In the genomic region with DNA sequence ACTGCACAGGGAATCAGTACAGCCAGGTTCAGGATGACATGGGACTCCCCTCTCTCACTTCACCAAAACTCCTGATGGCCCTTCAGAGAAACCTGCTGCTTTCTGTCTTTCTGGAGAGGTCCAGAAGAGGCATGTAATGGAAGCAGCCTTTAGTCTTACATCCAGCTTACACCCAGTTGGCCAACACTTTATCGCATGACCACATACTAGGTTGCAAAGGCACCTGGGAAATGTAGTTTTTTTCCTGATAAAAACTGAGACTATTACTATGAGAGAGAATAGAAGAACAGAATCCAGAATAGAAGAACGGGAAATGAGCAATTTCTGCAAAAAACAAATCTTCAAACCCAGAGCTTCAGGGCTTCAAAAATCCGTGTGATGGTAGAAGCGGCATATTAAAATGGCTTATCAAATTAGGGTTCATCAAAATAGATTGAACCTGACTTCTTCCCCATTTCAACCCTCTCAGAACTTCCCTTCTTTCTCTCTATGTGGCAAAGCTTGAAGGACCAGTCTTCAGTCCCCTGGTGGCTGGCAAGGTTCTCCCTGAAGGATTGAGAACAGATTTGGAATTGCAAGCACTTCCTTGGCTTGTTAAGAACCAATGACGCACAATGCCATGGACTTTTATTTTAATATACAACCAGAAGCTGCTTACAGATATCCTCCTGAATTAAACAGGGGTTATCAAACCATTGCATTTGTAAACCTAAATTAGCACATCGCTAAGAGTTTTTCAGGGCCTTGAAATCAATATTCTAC, we compare ENCODE assay signal across 20 cellular contexts. TPM values are rescaled to one million over a fixed set of nuclear protein-coding genes. Genes with fewer than 3 reads are reported as not detected.
DNase-seq lines count a peak whose midpoint lies in the region; ATAC-seq, FAIRE-seq and TF ChIP-seq lines count a peak whose summit lies in the region.
"Had no signal": no experiment of that assay in that cellular context is flagged by ENCODE, and none has a peak within 500 bp of the region (broad histone marks: within the 10 kb centered on the region; RNA-seq: fewer than 3 reads in every experiment).

No MANE protein-coding gene starts in this region.

- no peak overlapping the region for H3K27ac ChIP-seq in Karpas-422 (ENCODE audit: low read length)
- H3K27ac ChIP-seq in GM12878 (ENCODE audit: control insufficient read depth, insufficient read depth): no peak overlapping the region
- H3K27ac ChIP-seq in gastrocnemius medialis: no peak overlapping the region
- H3K27ac ChIP-seq: 22Rv1, brain microvascular endothelial cell, KMS-11 had no signal

- no peak for TF ChIP-seq EP300 in GM12878 (IDR thresholded peaks at IDR 0.05; ENCODE audit: borderline replicate concordance in 1 of 2, control insufficient read depth in 1 of 2, low read depth in 2 of 2, low read length in 2 of 2)

- ATAC-seq in GM12878 (0 out of 3 replicates have a peak, but pooled peaks have one; percentile 30), GM18907 (IDR thresholded peaks at IDR 0.05; ENCODE audit: unreplicated experiment) (no peak), gastrocnemius medialis (no peak)
- ATAC-seq: activated CD4-positive, alpha-beta T cell treated with anti-CD3 and anti-CD28 coated beads for 36 hours had no signal

- no peaks in the 10 kb centered on the region for H3K79me2 ChIP-seq in Karpas-422 (ENCODE audit: low read length)
- no peaks in the 10 kb centered on the region for H3K79me2 ChIP-seq in GM12878 (ENCODE audit: control insufficient read depth, insufficient read depth, low read length)

- DNase-seq in DMS 273 (lab: John Stamatoyannopoulos, UW; ENCODE audit: unreplicated experiment): peak; percentile 14
- no peak for DNase-seq in DMS 273 treated with DMSO at 0.1 percent for 48 hours (lab: John Stamatoyannopoulos, UW)
- peak; percentile 76 for DNase-seq in Karpas-422
- DNase-seq in GM12878 (ENCODE audit: low read depth, low spot score): no peak
- peak; percentile 56 for DNase-seq in iPS-NIHi11 (ENCODE audit: low spot score)
- DNase-seq in gastrocnemius medialis: no peak
- DNase-seq in NCI-H510A treated with DMSO at 0.1 percent for 48 hours (lab: John Stamatoyannopoulos, UW): no peak
- DNase-seq: activated CD4-positive, alpha-beta T cell treated with anti-CD3 and anti-CD28 coated beads for 36 hours; activated naive CD4-positive, alpha-beta T cell treated with anti-CD3 and anti-CD28 coated beads, Interleukin-2, amount 50 U/mL, for 16 hours; activated T-cell treated with anti-CD3 and anti-CD28 coated beads, Interleukin-2, amount 50 U/mL, for 1 hour; brain microvascular endothelial cell; NCI-H187; NCI-H524 treated with DMSO at 0.1 percent for 48 hours; sigmoid colon; stimulated activated CD8-positive, alpha-beta memory T cell treated with anti-CD3 and anti-CD28 coated beads, Interleukin-4, amount 100 ng/mL, for 48 hours had no signal

- POLR2A ChIA-PET in GM12878 (lab: Charles Lee): no interaction called here

- WGBS in GM12878 (ENCODE audit: insufficient coverage, insufficient replicate concordance, low lambda C conversion rate, missing lambda C conversion rate): 29% methylated on average over 6 of the region's 6 CpGs

- TF ChIP-seq POLR2A in GM12878 (IDR thresholded peaks at IDR 0.05; ENCODE audit: low read depth, low read length): no peak
- TF ChIP-seq POLR2A in gastrocnemius medialis (IDR thresholded peaks at IDR 0.05): no peak

- H3K36me3 ChIP-seq in Karpas-422 (ENCODE audit: insufficient read depth, low read length): no peaks in the 10 kb centered on the region
- no peaks in the 10 kb centered on the region for H3K36me3 ChIP-seq in GM12878 (ENCODE audit: control insufficient read depth in 2 of 2, insufficient read depth in 2 of 2, low read length in 1 of 2)
- H3K36me3 ChIP-seq in gastrocnemius medialis: no peaks in the 10 kb centered on the region
- H3K36me3 ChIP-seq: brain microvascular endothelial cell, HAP-1, sigmoid colon had no signal

- H3K27me3 ChIP-seq in Karpas-422 (ENCODE audit: low read length) (no peaks in the 10 kb centered on the region), GM12878 (replicated peaks in 1 of 2; ENCODE audit: control insufficient read depth in 2 of 2, insufficient read depth in 2 of 2, low read length in 1 of 2) (peaks cover 2% of the 10 kb centered on the region in 2 experiments; a peak in 3 of 4 replicates), gastrocnemius medialis (no peaks in the 10 kb centered on the region)
- H3K27me3 ChIP-seq: brain microvascular endothelial cell, sigmoid colon had no signal

- H3K9me3 ChIP-seq in Karpas-422 (ENCODE audit: low read length) (no peaks in the 10 kb centered on the region), GM12878 (replicated peaks; ENCODE audit: control insufficient read depth, insufficient read depth, low read length) (no peaks in the 10 kb centered on the region), gastrocnemius medialis (no peaks in the 10 kb centered on the region)
- H3K9me3 ChIP-seq: HAP-1, sigmoid colon had no signal

- H3K9ac ChIP-seq in Karpas-422 (ENCODE audit: low read length) (no peak overlapping the region), GM12878 (ENCODE audit: control insufficient read depth, insufficient read depth, low read length) (no peak overlapping the region)
- H3K9ac ChIP-seq: KMS-11 had no signal

- no peak overlapping the region for H2AFZ ChIP-seq in Karpas-422 (ENCODE audit: low read length)
- H2AFZ ChIP-seq in GM12878 (ENCODE audit: control insufficient read depth, low read depth, low read length): no peak overlapping the region

- no peak for FAIRE-seq in GM12878 (lab: Jason Lieb, UNC)

- in situ Hi-C loops in GM12878 (cut with MboI): no loop called here
- in situ Hi-C loops in gastrocnemius medialis (cut with MboI; ENCODE audit: low sequenced_read_pairs in 4 of 4): no loop called here

- RAD21 ChIA-PET in GM12878 (lab: Charles Lee; ENCODE audit: unreplicated experiment): no interaction called here

- H3K4me2 ChIP-seq in Karpas-422 (ENCODE audit: low read depth, low read length, poor library complexity, severe bottlenecking): peak overlapping the region; percentile 7
- H3K4me2 ChIP-seq in GM12878 (ENCODE audit: control insufficient read depth, insufficient read depth): no peak overlapping the region
- H3K4me2 ChIP-seq: KMS-11 had no signal

- H3K4me1 ChIP-seq in Karpas-422 (ENCODE audit: low read length): peaks cover 26% of the 10 kb centered on the region
- no peaks in the 10 kb centered on the region for H3K4me1 ChIP-seq in GM12878 (ENCODE audit: control insufficient read depth, insufficient read depth, low read length)
- H3K4me1 ChIP-seq in gastrocnemius medialis: peaks cover 17 to 21% of the 10 kb centered on the region in 2 donors
- H3K4me1 ChIP-seq: HAP-1 had no signal

- H4K20me1 ChIP-seq in Karpas-422 (ENCODE audit: insufficient read depth, low read depth, low read length): no peaks in the 10 kb centered on the region
- no peaks in the 10 kb centered on the region for H4K20me1 ChIP-seq in GM12878 (ENCODE audit: control insufficient read depth, insufficient read depth)

- no peaks in the 10 kb centered on the region for H3K9me2 ChIP-seq in Karpas-422 (replicated peaks; ENCODE audit: insufficient read depth, low read length)

- BruUV-seq in GM12878 (replicated peaks; lab: Mats Ljungman, UMichigan): no TSS peak

- intact Hi-C loops in GM12878 (cut with micrococcal nuclease; ENCODE audit: unreplicated experiment): no loop called here
- intact Hi-C loops in gastrocnemius medialis (cut with DNase I; ENCODE audit: low total_unique reads): no loop called here

- CTCF ChIA-PET in GM12878 (lab: Yijun Ruan, JAX): interaction anchor here (1.5 kb wide), 1 partner anchor 61 kb away, joined by 5 read pairs; no protein-coding TSS in a partner anchor

- no peak for TF ChIP-seq CTCF in GM12878 (IDR thresholded peaks at IDR 0.05 in 2 of 3, conservative IDR thresholded peaks at IDR 0.05 in 1 of 3; ENCODE audit: control insufficient read depth in 2 of 3, extremely low read depth in 1 of 3, insufficient read depth in 1 of 3, low read depth in 3 of 3, low read length in 3 of 3)
- no peak for TF ChIP-seq CTCF in gastrocnemius medialis (IDR thresholded peaks at IDR 0.05 in 4 of 5, conservative IDR thresholded peaks at IDR 0.05 in 1 of 5)

- H3K4me3 ChIP-seq in Karpas-422 (ENCODE audit: low read length) (no peak overlapping the region), GM12878 (no peak overlapping the region), gastrocnemius medialis (no peak overlapping the region)
- H3K4me3 ChIP-seq: HAP-1, sigmoid colon had no signal

- no peak for TF ChIP-seq RAD21 in GM12878 (IDR thresholded peaks at IDR 0.05; ENCODE audit: insufficient read depth, low read depth, low read length)

- SMC1A ChIA-PET in GM12878 (lab: Charles Lee; ENCODE audit: uncharacterized antibody, unreplicated experiment): no interaction called here

TF ChIP-seq in GM12878, 131 proteins besides CTCF, POLR2A, EP300 and RAD21:
- TF ChIP-seq RELA (IDR thresholded peaks at IDR 0.05; ENCODE audit: borderline replicate concordance, partially characterized antibody) (no peak), SIX5 (IDR thresholded peaks at IDR 0.05; ENCODE audit: low read depth, low read length, severe bottlenecking) (peak; percentile 30)

RNA-seq across cellular contexts. Expression of gene CORO2B, which starts 34.4 kb away (rescaled TPM):
- total RNA-seq in Karpas-422 (2014; rRNA removed; shearing (Covaris generic); ENCODE audit: low replicate concordance): 0.26 and 0.69 TPM in 2 replicates
- 0.56 TPM in 2 replicates for total RNA-seq in GM12878 (2013; cell fraction: nucleolus; rRNA removed)
- 0.11 and 0.16 TPM in 2 replicates for total RNA-seq in GM12878 (2014; rRNA removed)
- 0.05 and 0.09 TPM in 2 replicates for total RNA-seq in GM12878 (2014; rRNA removed; fragmentation: Illumina TruSeq; extraction: Trizol)
- total RNA-seq in GM12878 (2021): 0.05 and 0.27 TPM in 2 replicates
- polyA plus RNA-seq in GM12878 (2011; ENCODE audit: low read depth): not detected
- polyA plus RNA-seq in GM12878 (2011; rRNA removed): 0.39 and 0.73 TPM in 2 replicates
- polyA plus RNA-seq in GM12878 (2011; cell fraction: cytosol; rRNA removed): 0.64 and 0.95 TPM in 2 replicates
- 1.0 and 1.3 TPM in 2 replicates for polyA plus RNA-seq in GM12878 (2011; cell fraction: nucleus; rRNA removed)
- not detected in 2 replicates for polyA plus RNA-seq in GM12878 (2012)
- polyA plus RNA-seq in GM12878 (2014; fragmentation: Illumina TruSeq; extraction: Trizol): 0.22 and 0.33 TPM in 2 replicates
- polyA plus RNA-seq in GM12878 (2014; fragmentation: Nextera tagmentation; extraction: Ambion mirVana): not detected
- 0.14 and 0.38 TPM in 2 replicates for polyA plus RNA-seq in GM12878 (2014; rRNA removed)
- polyA plus RNA-seq in GM12878 (2016; fragmentation: Nextera tagmentation; extraction: Ambion mirVana): not detected
- 0.29 and 0.67 TPM in 2 replicates for polyA minus RNA-seq in GM12878 (2011; rRNA and poly(A)+ RNA removed)
- polyA minus RNA-seq in GM12878 (2011; cell fraction: cytosol; rRNA and poly(A)+ RNA removed): 0.27 and 0.62 TPM in 2 replicates
- 0.19 and 0.48 TPM in 2 replicates for polyA minus RNA-seq in GM12878 (2011; cell fraction: nucleus; rRNA and poly(A)+ RNA removed)
- 1 to 10 TPM; 1.5 to 2.2 (median 1.8) TPM for total RNA-seq in gastrocnemius medialis
- polyA plus RNA-seq: CD14-positive monocyte had no signal

Comparison
In these comparisons a context has a peak if more than half of its experiments do, and no peak if none do; other contexts are left out.
1. DNase-seq: peak in DMS 273 (single experiment), Karpas-422 (single experiment) and iPS-NIHi11 (single experiment); none in DMS 273 treated with DMSO at 0.1 percent for 48 hours (single experiment), GM12878 (single experiment), gastrocnemius medialis (0 of 2) and NCI-H510A treated with DMSO at 0.1 percent for 48 hours (single experiment).